Comparison of ENCODE assay signal across 12 cellular contexts in genomic region chr6:2739335-2739734, GRCh38. TPM values are rescaled to one million over a fixed set of nuclear protein-coding genes. Genes with fewer than 3 reads are reported as not detected.
A peak's percentile ranks its signal among the peaks of the same experiment; 100 is the strongest.
DNase-seq lines count a peak whose midpoint lies in the region; ATAC-seq, FAIRE-seq and TF ChIP-seq lines count a peak whose summit lies in the region.
"Had no signal": no experiment of that assay in that cellular context is flagged by ENCODE, and none has a peak within 500 bp of the region (broad histone marks: within the 10 kb centered on the region; RNA-seq: fewer than 3 reads in every experiment).

No MANE protein-coding gene starts in this region.

- H3K27me3 ChIP-seq in HepG2 (ENCODE audit: control insufficient read depth in 1 of 2, insufficient read depth in 2 of 2, low read length in 2 of 2) = no peaks in the 10 kb centered on the region
- H3K27me3 ChIP-seq in right lobe of liver = no peaks in the 10 kb centered on the region
- H3K27me3 ChIP-seq in PC-3 (ENCODE audit: low read length) = no peaks in the 10 kb centered on the region
- H3K27me3 ChIP-seq in upper lobe of right lung = no peaks in the 10 kb centered on the region
- H3K27me3 ChIP-seq: SJCRH30 had no signal

- intact Hi-C loops in HepG2 (cut with micrococcal nuclease; ENCODE audit: unreplicated experiment) (loop anchor here (2.0 kb wide), 1 partner anchor 51 kb away; no protein-coding TSS in a partner anchor), right lobe of liver (cut with DNase I) (no loop called here), PC-3 (cut with micrococcal nuclease) (loop anchor here (2.0 kb wide), 1 partner anchor 51 kb away; no protein-coding TSS in a partner anchor), upper lobe of right lung (cut with DNase I) (no loop called here)

- TF ChIP-seq EP300 in HepG2 (IDR thresholded peaks at IDR 0.05; ENCODE audit: low read depth in 2 of 2, low read length in 2 of 2) (no peak), HepG2 (CRISPR knock-in tag; IDR thresholded peaks at IDR 0.05; ENCODE audit: borderline replicate concordance) (no peak)

- no TSS peak for BruUV-seq in HepG2 (replicated peaks; lab: Mats Ljungman, UMichigan)
- no TSS peak for BruUV-seq in PC-3 (replicated peaks; lab: Mats Ljungman, UMichigan)

- no peaks in the 10 kb centered on the region for H3F3A ChIP-seq in PC-3 (ENCODE audit: low read length, unreplicated experiment)

- DNase-seq in HepG2 (ENCODE audit: low spot score) (peak; percentile 20), right lobe of liver (no peak), PC-3 (peak; percentile 63), fibroblast of gingiva (ENCODE audit: low read depth) (peak; percentile 47), urothelium cell line (ENCODE audit: low spot score) (peak; percentile 21), SIG-M5 (lab: John Stamatoyannopoulos, UW) (no peak), upper lobe of right lung (no peak)
- DNase-seq: NCI-H2029 treated with DMSO at 0.1 percent for 48 hours, nephron progenitor cell had no signal

- H2AFZ ChIP-seq in HepG2 (ENCODE audit: low read length) (no peak overlapping the region), PC-3 (ENCODE audit: low read length) (no peak overlapping the region)

- POLR2A ChIA-PET in HepG2 (lab: Yijun Ruan, JAX) (no interaction called here), PC-3 (lab: Charles Lee; ENCODE audit: unreplicated experiment) (no interaction called here)

- no peaks in the 10 kb centered on the region for H3K9me2 ChIP-seq in PC-3 (replicated peaks; ENCODE audit: low read length)

- H3K9me3 ChIP-seq in HepG2 (ENCODE audit: low read length) (no peaks in the 10 kb centered on the region), right lobe of liver (no peaks in the 10 kb centered on the region), PC-3 (ENCODE audit: low read length) (no peaks in the 10 kb centered on the region), upper lobe of right lung (no peaks in the 10 kb centered on the region)
- H3K9me3 ChIP-seq: SJCRH30 had no signal

- no peak for TF ChIP-seq RAD21 in HepG2 (CRISPR knock-in tag; IDR thresholded peaks at IDR 0.05)

- FAIRE-seq in HepG2 (lab: Jason Lieb, UNC) (no peak), urothelium cell line (lab: Jason Lieb, UNC) (no peak)
- FAIRE-seq: HTR-8/SVneo had no signal

- H3K4me3 ChIP-seq in HepG2 (replicated peaks in 1 of 3; ENCODE audit: insufficient read depth in 1 of 3, low read depth in 2 of 3, low read length in 3 of 3) (no peak overlapping the region), right lobe of liver (no peak overlapping the region), PC-3 (ENCODE audit: low read length) (no peak overlapping the region), upper lobe of right lung (no peak overlapping the region)
- H3K4me3 ChIP-seq: SJCRH30 had no signal

- CTCF ChIA-PET in HepG2 (lab: Yijun Ruan, JAX; ENCODE audit: low intra/inter-chr PET ratio, low total read pairs) = interaction anchor here (2.3 to 3.0 kb wide), 2 partner anchors 11 to 193 kb away, joined by 10 to 26 read pairs; partner anchors contain the start of gene MYLK4
- CTCF ChIA-PET in PC-3 (lab: Charles Lee) = interaction anchor here (0.6 to 0.8 kb wide), 2 partner anchors 12 to 152 kb away, joined by 3 to 5 read pairs; no protein-coding TSS in a partner anchor

- H3K27ac ChIP-seq in HepG2 (ENCODE audit: extremely low read length, insufficient read depth, low read length) = no peak overlapping the region
- no peak overlapping the region for H3K27ac ChIP-seq in right lobe of liver
- H3K27ac ChIP-seq in PC-3 (ENCODE audit: low read length) = no peak overlapping the region
- H3K27ac ChIP-seq in upper lobe of right lung = no peak overlapping the region
- H3K27ac ChIP-seq: SJCRH30 had no signal

- peaks cover 35% of the 10 kb centered on the region for H3K4me1 ChIP-seq in HepG2 (ENCODE audit: insufficient read depth, low read length)
- H3K4me1 ChIP-seq in right lobe of liver = peaks cover 0 to 11% (median 2%) of the 10 kb centered on the region in 4 donors
- peaks cover 5% of the 10 kb centered on the region; the same call in 1 of the 2 replicates for H3K4me1 ChIP-seq in PC-3 (ENCODE audit: insufficient read depth, low read length)
- no peaks in the 10 kb centered on the region for H3K4me1 ChIP-seq in upper lobe of right lung

- H3K79me2 ChIP-seq in HepG2 (ENCODE audit: insufficient read depth, low read length) (no peaks in the 10 kb centered on the region), PC-3 (ENCODE audit: low read length) (no peaks in the 10 kb centered on the region)

- in situ Hi-C loops in HepG2 (cut with HindIII; ENCODE audit: extremely low pct_ligation_motif_present, low pct_unique_long_range_greater_than_20kb) = no loop called here

- ATAC-seq in HepG2 = peak; percentile 32; the same call in 2 of the 3 replicates
- no peak for ATAC-seq in right lobe of liver
- ATAC-seq in PC-3 = peak; percentile 68
- ATAC-seq in GM18517 (IDR thresholded peaks at IDR 0.05; ENCODE audit: unreplicated experiment) = no peak
- ATAC-seq in upper lobe of right lung = no peak

- H3K9ac ChIP-seq in HepG2 (ENCODE audit: insufficient read depth, low read depth, low read length) = no peak overlapping the region
- H3K9ac ChIP-seq in PC-3 (ENCODE audit: low read length) = no peak overlapping the region

- no peak for TF ChIP-seq POLR2A in HepG2 (IDR thresholded peaks at IDR 0.05; ENCODE audit: insufficient read depth in 1 of 2, low read depth in 2 of 2, low read length in 2 of 2)
- TF ChIP-seq POLR2A in right lobe of liver (IDR thresholded peaks at IDR 0.05) = no peak

- no peak for TF ChIP-seq CTCF in HepG2 (CRISPR knock-in tag; IDR thresholded peaks at IDR 0.05)
- TF ChIP-seq CTCF in right lobe of liver (IDR thresholded peaks at IDR 0.05) = no peak
- no peak for TF ChIP-seq CTCF in PC-3 (conservative IDR thresholded peaks at IDR 0.05; ENCODE audit: low read depth, low read length)
- TF ChIP-seq CTCF in upper lobe of right lung (IDR thresholded peaks at IDR 0.05) = no peak

- H3K36me3 ChIP-seq in HepG2 (replicated peaks in 1 of 2; ENCODE audit: control insufficient read depth in 1 of 2, insufficient read depth in 2 of 2, low read length in 2 of 2) (no peaks in the 10 kb centered on the region), right lobe of liver (no peaks in the 10 kb centered on the region), PC-3 (ENCODE audit: low read depth, low read length) (no peaks in the 10 kb centered on the region), upper lobe of right lung (no peaks in the 10 kb centered on the region)
- H3K36me3 ChIP-seq: SJCRH30 had no signal

- H4K20me1 ChIP-seq in HepG2 (ENCODE audit: insufficient read depth, low read length) (no peaks in the 10 kb centered on the region), PC-3 (ENCODE audit: low read length) (no peaks in the 10 kb centered on the region)

- H3K4me2 ChIP-seq in HepG2 (ENCODE audit: low read depth, low read length) = peak overlapping the region; percentile 15; the same call in 1 of the 2 replicates
- H3K4me2 ChIP-seq in PC-3 (ENCODE audit: low read length) = no peak overlapping the region

- 37% methylated on average over 4 of the region's 4 CpGs for WGBS in HepG2 (ENCODE audit: low lambda C conversion rate)
- WGBS in right lobe of liver (ENCODE audit: insufficient coverage, low coverage, low lambda C conversion rate, missing lambda C conversion rate) = 81% methylated on average over 3 of the region's 4 CpGs

RNA-seq across cellular contexts. Expression of gene MYLK4, which starts 11.4 kb away (rescaled TPM):
- 0.15 and 0.29 TPM in 2 replicates for total RNA-seq in HepG2 (2016; rRNA removed; fragmentation: Illumina TruSeq; extraction: Trizol)
- total RNA-seq in HepG2 (2016; cell fraction: cytosol; rRNA removed; fragmentation: Illumina TruSeq; extraction: Trizol; ENCODE audit: low read depth) = 0.09 and 0.10 TPM in 2 replicates
- total RNA-seq in HepG2 (2016; cell fraction: insoluble cytoplasmic fraction; rRNA removed; fragmentation: Illumina TruSeq; extraction: Trizol) = 0.16 and 0.32 TPM in 2 replicates
- 0.03 and 0.10 TPM in 2 replicates for total RNA-seq in HepG2 (2016; cell fraction: membrane; rRNA removed; fragmentation: Illumina TruSeq; extraction: Trizol)
- 0.31 and 0.34 TPM in 2 replicates for total RNA-seq in HepG2 (2016; cell fraction: nucleus; rRNA removed; fragmentation: Illumina TruSeq; extraction: Trizol)
- polyA plus RNA-seq in HepG2 (2011; rRNA removed) = 0.26 and 0.46 TPM in 2 replicates
- polyA plus RNA-seq in HepG2 (2011; cell fraction: cytosol; rRNA removed) = 0.07 and 0.17 TPM in 2 replicates
- polyA plus RNA-seq in HepG2 (2011; cell fraction: nucleus; rRNA removed) = 1.3 and 2.2 TPM in 2 replicates
- polyA plus RNA-seq in HepG2 (2012) = 0.49 and 0.50 TPM in 2 replicates
- 0.02 TPM in 1 of 2 replicates, not detected in the other for polyA plus RNA-seq in HepG2 (2016; cell fraction: cytosol; fragmentation: Illumina TruSeq; extraction: Trizol; ENCODE audit: low read depth)
- polyA plus RNA-seq in HepG2 (2016; cell fraction: insoluble cytoplasmic fraction; fragmentation: Illumina TruSeq; extraction: Trizol; ENCODE audit: low read depth) = 0.11 and 0.14 TPM in 2 replicates
- polyA plus RNA-seq in HepG2 (2016; cell fraction: membrane; fragmentation: Illumina TruSeq; extraction: Trizol; ENCODE audit: low read depth) = 0.06 and 0.08 TPM in 2 replicates
- polyA plus RNA-seq in HepG2 (2016; cell fraction: nucleus; fragmentation: Illumina TruSeq; extraction: Trizol; ENCODE audit: insufficient read depth, low read depth) = 0.44 and 0.70 TPM in 2 replicates
- 0.10 and 0.33 TPM in 2 replicates for polyA minus RNA-seq in HepG2 (2011; rRNA and poly(A)+ RNA removed; ENCODE audit: low replicate concordance)
- polyA minus RNA-seq in HepG2 (2011; cell fraction: cytosol; rRNA and poly(A)+ RNA removed) = 0.09 TPM in 1 of 2 replicates, not detected in the other
- 0.64 and 0.87 TPM in 2 replicates for polyA minus RNA-seq in HepG2 (2011; cell fraction: nucleus; rRNA and poly(A)+ RNA removed)
- under 1 TPM in 5 of 6 experiments, not detected in 1; 0.22 to 0.46 (median 0.27) TPM for total RNA-seq in right lobe of liver
- 0.11 and 0.23 TPM in 2 replicates for total RNA-seq in PC-3 (2014; rRNA removed)
- total RNA-seq in upper lobe of right lung = 0.84 TPM

RNA-seq across cellular contexts. Expression of gene WRNIP1, which starts 25.9 kb away (rescaled TPM):
- total RNA-seq in HepG2 (2016; rRNA removed; fragmentation: Illumina TruSeq; extraction: Trizol) (88.9 and 90.3 TPM in 2 replicates), right lobe of liver (10 to 100 TPM; 15.8 to 36.8 (median 20.7) TPM), PC-3 (2014; rRNA removed) (92.2 and 114 TPM in 2 replicates), upper lobe of right lung (42.9 TPM)
- total RNA-seq in HepG2 (2016; cell fraction: cytosol; rRNA removed; fragmentation: Illumina TruSeq; extraction: Trizol; ENCODE audit: low read depth) = 14.5 and 15.0 TPM in 2 replicates
- total RNA-seq in HepG2 (2016; cell fraction: insoluble cytoplasmic fraction; rRNA removed; fragmentation: Illumina TruSeq; extraction: Trizol) = 82.7 and 90.1 TPM in 2 replicates
- 49.2 and 50.7 TPM in 2 replicates for total RNA-seq in HepG2 (2016; cell fraction: membrane; rRNA removed; fragmentation: Illumina TruSeq; extraction: Trizol)
- total RNA-seq in HepG2 (2016; cell fraction: nucleus; rRNA removed; fragmentation: Illumina TruSeq; extraction: Trizol) = 48.4 and 54.7 TPM in 2 replicates
- polyA plus RNA-seq in HepG2 (2011; rRNA removed) = 73.4 and 77.7 TPM in 2 replicates
- polyA plus RNA-seq in HepG2 (2011; cell fraction: cytosol; rRNA removed) = 83.3 and 106 TPM in 2 replicates
- 69.3 and 70.9 TPM in 2 replicates for polyA plus RNA-seq in HepG2 (2011; cell fraction: nucleus; rRNA removed)
- 57.7 and 65.4 TPM in 2 replicates for polyA plus RNA-seq in HepG2 (2012)
- polyA plus RNA-seq in HepG2 (2016; cell fraction: cytosol; fragmentation: Illumina TruSeq; extraction: Trizol; ENCODE audit: low read depth) = 15.1 and 16.9 TPM in 2 replicates
- polyA plus RNA-seq in HepG2 (2016; cell fraction: insoluble cytoplasmic fraction; fragmentation: Illumina TruSeq; extraction: Trizol; ENCODE audit: low read depth) = 96.1 and 98.5 TPM in 2 replicates
- polyA plus RNA-seq in HepG2 (2016; cell fraction: membrane; fragmentation: Illumina TruSeq; extraction: Trizol; ENCODE audit: low read depth) = 36.1 and 39.8 TPM in 2 replicates
- 90.6 and 97.4 TPM in 2 replicates for polyA plus RNA-seq in HepG2 (2016; cell fraction: nucleus; fragmentation: Illumina TruSeq; extraction: Trizol; ENCODE audit: insufficient read depth, low read depth)
- polyA minus RNA-seq in HepG2 (2011; rRNA and poly(A)+ RNA removed; ENCODE audit: low replicate concordance) = 73.1 and 84.7 TPM in 2 replicates
- 32.4 and 32.5 TPM in 2 replicates for polyA minus RNA-seq in HepG2 (2011; cell fraction: cytosol; rRNA and poly(A)+ RNA removed)
- 39.9 and 43.4 TPM in 2 replicates for polyA minus RNA-seq in HepG2 (2011; cell fraction: nucleus; rRNA and poly(A)+ RNA removed)

Comparison
In these comparisons a context has a peak if more than half of its experiments do, and no peak if none do; other contexts are left out.
1. ATAC-seq: peak in HepG2 (single experiment) and PC-3 (single experiment); none in right lobe of liver (0 of 4), GM18517 (single experiment) and upper lobe of right lung (single experiment).
2. DNase-seq: peak in HepG2 (single experiment), PC-3 (single experiment), fibroblast of gingiva (single experiment) and urothelium cell line (single experiment); none in right lobe of liver (0 of 3), SIG-M5 (single experiment) and upper lobe of right lung (single experiment).
3. intact Hi-C loops: an anchor here in HepG2 (2.0 kb wide) and PC-3 (2.0 kb wide); none called in right lobe of liver and upper lobe of right lung.